Comparison of ENCODE assay signal across 8 cellular contexts in the genomic region with DNA sequence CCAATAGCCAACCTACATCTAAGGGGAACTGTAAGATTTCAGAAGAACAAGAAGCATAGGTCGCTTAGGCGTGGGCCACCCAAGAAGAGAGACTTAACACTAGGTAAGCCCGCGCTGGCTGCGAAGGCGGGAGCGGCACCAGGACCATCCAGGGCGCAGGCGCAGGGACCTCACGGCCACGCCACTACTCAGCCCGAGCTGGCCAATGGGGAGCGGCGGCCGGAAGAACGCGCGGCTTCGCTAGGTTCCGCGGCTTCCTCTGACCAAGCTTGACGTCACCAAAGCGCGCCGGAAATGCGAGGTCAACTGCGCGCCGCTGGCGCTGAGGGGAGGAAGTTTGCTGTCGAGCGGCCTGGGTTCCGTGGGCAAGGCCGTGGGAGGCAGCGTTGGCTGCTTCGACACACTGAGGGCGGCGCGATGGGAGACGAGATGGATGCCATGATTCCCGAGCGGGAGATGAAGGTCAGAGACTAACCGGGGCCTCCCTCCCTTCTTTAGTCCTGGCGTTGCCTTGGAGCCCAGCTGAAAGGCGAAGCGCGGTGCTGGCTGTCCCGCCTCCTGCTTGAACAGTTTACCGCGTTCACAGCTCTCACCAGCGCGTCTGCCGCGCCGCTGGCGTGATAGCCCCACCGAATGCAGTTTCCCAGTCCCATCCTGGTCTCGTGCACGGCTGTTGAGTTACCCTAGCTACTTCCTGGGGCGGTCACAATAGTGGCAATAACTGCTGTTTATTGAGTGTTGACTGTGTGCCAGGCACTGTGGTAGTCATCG. TPM values are rescaled to one million over a fixed set of nuclear protein-coding genes. Genes with fewer than 3 reads are reported as not detected.
DNase-seq lines count a peak whose midpoint lies in the region; ATAC-seq, FAIRE-seq and TF ChIP-seq lines count a peak whose summit lies in the region.

A gene (plus strand): TSS at position 299 of the 771 bp plus-strand sequence. CDS start 119 bp downstream, at position 418.

- no peaks in the 10 kb centered on the region for H3K4me1 ChIP-seq in small intestine (ENCODE audit: control insufficient read depth in 2 of 2, insufficient read depth in 1 of 2, low read depth in 1 of 2, low read length in 1 of 2)

- ATAC-seq in GM18873 (IDR thresholded peaks at IDR 0.05; ENCODE audit: low FRiP score, unreplicated experiment), result peak; percentile 86
- ATAC-seq in HG03139 (IDR thresholded peaks at IDR 0.05; ENCODE audit: unreplicated experiment), result peak; percentile 92

- peak within 1 kb of the TSS; percentile 64 to 95 for H3K27ac ChIP-seq in small intestine (ENCODE audit: low read depth in 1 of 2, low read length in 1 of 2)

- in situ Hi-C loops in ACHN (cut with HindIII; ENCODE audit: low pct_ligation_motif_present, low pct_unique_long_range_greater_than_20kb, low sequenced_read_pairs), result no loop called here

- peaks cover 8% of the 10 kb centered on the region for H3K36me3 ChIP-seq in bronchial epithelial cell (ENCODE audit: control insufficient read depth, insufficient read depth, low read length)
- H3K36me3 ChIP-seq in small intestine (ENCODE audit: control insufficient read depth in 2 of 2, insufficient read depth in 2 of 2, low read length in 2 of 2), result peaks cover 0 to 11% of the 10 kb centered on the region in 2 donors

- no peak for TF ChIP-seq CTCF in WI38 (IDR thresholded peaks at IDR 0.05; ENCODE audit: low read depth, low read length)
- TF ChIP-seq CTCF in bronchial epithelial cell (IDR thresholded peaks at IDR 0.05; ENCODE audit: insufficient read depth, low read length, severe bottlenecking), result no peak

- 0 to 1% (median 0%) methylated on average over 48 to 61 of the region's 61 CpGs for WGBS in small intestine, 3 donors

- H3K9me3 ChIP-seq in small intestine (ENCODE audit: control insufficient read depth, low read depth), result no peaks in the 10 kb centered on the region

- peak within 1 kb of the TSS; percentile 91 for H3K4me3 ChIP-seq in WI38 (ENCODE audit: low read depth, low read length)
- H3K4me3 ChIP-seq in bronchial epithelial cell (ENCODE audit: low read depth, low read length), result peak within 1 kb of the TSS; percentile 59
- H3K4me3 ChIP-seq in small intestine (ENCODE audit: low read depth in 1 of 2, low read length in 2 of 2), result peak within 1 kb of the TSS; percentile 69 to 82

- FAIRE-seq in bronchial epithelial cell (lab: Jason Lieb, UNC) (peak; percentile 72), small intestine (lab: Jason Lieb, UNC) (no peak)

- H3K27me3 ChIP-seq in bronchial epithelial cell (ENCODE audit: control insufficient read depth, insufficient read depth, low read length), result no peaks in the 10 kb centered on the region
- no peaks in the 10 kb centered on the region for H3K27me3 ChIP-seq in small intestine (ENCODE audit: control insufficient read depth in 2 of 2, insufficient read depth in 2 of 2, low read length in 2 of 2)

- DNase-seq in ACHN (peak; percentile 96), NCI-H2227 (lab: John Stamatoyannopoulos, UW; ENCODE audit: unreplicated experiment) (peak; percentile 98), bronchial epithelial cell (ENCODE audit: low read depth) (peak; percentile 94), iPS-NIHi11 (ENCODE audit: low spot score) (peak; percentile 99), small intestine (peak; percentile 98)

RNA-seq across cellular contexts. Expression of the gene that starts here (rescaled TPM):
- total RNA-seq in bronchial epithelial cell, result 8.4 and 12.2 TPM in 2 replicates
- polyA plus RNA-seq in small intestine, result 10 to 100 TPM; 16.7 to 49.7 (median 35.6) TPM

Comparison
In these comparisons a context has a peak if more than half of its experiments do, and no peak if none do; other contexts are left out.
1. Peak in every context shown above with its lines: DNase-seq, ATAC-seq, H3K4me3 ChIP-seq and H3K27ac ChIP-seq.